ENCODE assay signal across 8 cellular contexts in the genomic region with DNA sequence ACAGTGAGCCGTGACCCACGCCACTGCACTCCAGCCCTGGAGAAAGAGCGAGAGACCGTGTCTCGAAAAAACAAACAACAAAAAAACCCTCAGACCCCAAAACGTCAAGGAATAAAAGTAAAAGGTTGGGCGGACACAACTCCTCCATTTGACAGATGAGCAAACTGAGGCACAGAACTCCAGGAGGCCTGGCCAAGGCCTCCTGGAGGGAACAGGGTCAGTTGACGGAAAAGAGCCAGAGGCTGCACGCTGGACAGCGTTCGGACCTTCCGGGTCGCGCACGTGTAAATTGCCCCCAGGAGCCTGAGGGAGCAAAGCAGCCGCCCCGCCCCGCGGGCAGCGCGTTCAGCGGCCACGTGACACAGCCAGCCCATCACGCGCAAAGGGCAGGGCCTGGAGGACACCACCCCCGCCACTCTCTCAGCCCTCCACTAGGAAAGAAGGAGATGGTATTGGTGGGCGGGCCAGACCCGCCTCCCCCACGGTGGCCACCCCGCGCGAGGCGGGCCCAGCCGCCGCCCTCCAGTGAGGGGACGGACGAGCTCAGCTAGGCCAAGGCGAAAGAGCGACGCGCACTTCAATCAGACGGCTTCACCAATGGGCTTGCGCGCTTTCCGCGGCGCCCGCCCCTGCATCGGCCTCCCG.
DNase-seq lines count a peak whose midpoint lies in the region; ATAC-seq, FAIRE-seq and TF ChIP-seq lines count a peak whose summit lies in the region.

No MANE protein-coding gene starts in this region.

- H3K36me3 ChIP-seq in Caco-2 (ENCODE audit: control insufficient read depth, insufficient read depth, low read length) (no peaks in the 10 kb centered on the region), OCI-LY1 (ENCODE audit: insufficient read depth, low read length) (peaks cover 17% of the 10 kb centered on the region; the same call in 1 of the 2 replicates), endothelial cell of umbilical vein (ENCODE audit: control insufficient read depth in 2 of 2, extremely low read depth in 1 of 2, insufficient read depth in 2 of 2, low read length in 2 of 2) (no peaks in the 10 kb centered on the region)

- H3K27ac Mint-ChIP-seq in Caco-2 (ENCODE audit: unreplicated experiment): peak overlapping the region; percentile 85

- H3K4me3 ChIP-seq in Caco-2 (ENCODE audit: low read depth, low read length) (peak overlapping the region; percentile 26), OCI-LY1 (ENCODE audit: low read depth, low read length, poor library complexity, severe bottlenecking) (peak overlapping the region; percentile 68), endothelial cell of umbilical vein (replicated peaks in 1 of 3; ENCODE audit: insufficient read depth in 1 of 3, low read depth in 1 of 3, low read length in 3 of 3) (peak overlapping the region in 2 of 3 experiments; percentile 3 to 83)

- H3K79me2 ChIP-seq in OCI-LY1 (ENCODE audit: insufficient read depth, low read length): peaks cover 39% of the 10 kb centered on the region
- H3K79me2 ChIP-seq in endothelial cell of umbilical vein (ENCODE audit: control insufficient read depth, insufficient read depth, low read length): peaks cover 39% of the 10 kb centered on the region

- intact Hi-C loops in Caco-2 (cut with micrococcal nuclease; ENCODE audit: unreplicated experiment) (loop anchor here (2.0 kb wide), 2 partner anchors 93 to 101 kb away; a partner anchor contains a TSS), endothelial cell of umbilical vein (cut with micrococcal nuclease) (loop anchor here (1.0 to 10.0 kb wide), 9 partner anchors 8 to 1071 kb away; a partner anchor contains a TSS)

- CTCF ChIA-PET in Caco-2 (lab: Charles Lee) (no interaction called here), endothelial cell of umbilical vein (lab: Charles Lee) (interaction anchor here (0.7 to 1.9 kb wide), 4 partner anchors 8 to 152 kb away, joined by 3 to 11 read pairs (median 6); no protein-coding TSS in a partner anchor)

- H3K27ac ChIP-seq in OCI-LY1 (ENCODE audit: low read depth, low read length, poor library complexity, severe bottlenecking) (no peak overlapping the region), endothelial cell of umbilical vein (ENCODE audit: insufficient read depth, low read depth, low read length) (peak overlapping the region; percentile 100)

- peaks cover 6% of the 10 kb centered on the region; the same call in 1 of the 2 replicates for H3K4me1 ChIP-seq in Caco-2
- H3K4me1 ChIP-seq in OCI-LY1 (ENCODE audit: insufficient read depth, low read length, severe bottlenecking): peaks cover 40% of the 10 kb centered on the region
- peaks cover 29% of the 10 kb centered on the region for H3K4me1 ChIP-seq in endothelial cell of umbilical vein (ENCODE audit: control insufficient read depth, extremely low read depth, insufficient read depth, low read length)

- H3K9me3 Mint-ChIP-seq in Caco-2 (ENCODE audit: unreplicated experiment): no peaks in the 10 kb centered on the region

- no TSS peak for BruUV-seq in Caco-2 (replicated peaks; lab: Mats Ljungman, UMichigan)
- BruUV-seq in endothelial cell of umbilical vein (replicated peaks; lab: Mats Ljungman, UMichigan): no TSS peak

- no peaks in the 10 kb centered on the region for H3K9me2 ChIP-seq in OCI-LY1 (ENCODE audit: low read depth, low read length)

- peak; percentile 90 for ATAC-seq in GM21526 (IDR thresholded peaks at IDR 0.05; ENCODE audit: low FRiP score, unreplicated experiment)

- H3K9me1 ChIP-seq in endothelial cell of umbilical vein (replicated peaks; ENCODE audit: control insufficient read depth, extremely low read depth, insufficient read depth, low read length): no peaks in the 10 kb centered on the region

- POLR2A ChIA-PET in Caco-2 (lab: Charles Lee) (interaction anchor here (0.6 to 1.0 kb wide), 8 partner anchors 8 to 338 kb away, joined by 3 to 6 read pairs (median 4); no protein-coding TSS in a partner anchor), endothelial cell of umbilical vein (lab: Charles Lee) (interaction anchor here (0.7 to 1.7 kb wide), 5 partner anchors 9 to 48 kb away, joined by 3 to 10 read pairs (median 6); no protein-coding TSS in a partner anchor)

- H4K20me1 ChIP-seq in OCI-LY1 (ENCODE audit: insufficient read depth, low read length): peaks cover 5% of the 10 kb centered on the region; the same call in 1 of the 2 replicates
- peaks cover 21% of the 10 kb centered on the region for H4K20me1 ChIP-seq in endothelial cell of umbilical vein (replicated peaks; ENCODE audit: control insufficient read depth, extremely low read depth, insufficient read depth, low read length)

- H3K27me3 ChIP-seq in Caco-2 (replicated peaks; ENCODE audit: control insufficient read depth, insufficient read depth, low read length): no peaks in the 10 kb centered on the region
- no peaks in the 10 kb centered on the region for H3K27me3 ChIP-seq in OCI-LY1 (ENCODE audit: insufficient read depth, low read length)
- H3K27me3 ChIP-seq in endothelial cell of umbilical vein (ENCODE audit: control insufficient read depth in 2 of 2, insufficient read depth in 2 of 2, low read length in 2 of 2): no peaks in the 10 kb centered on the region

- H3K4me2 ChIP-seq in OCI-LY1 (ENCODE audit: low read length) (peak overlapping the region; percentile 67), endothelial cell of umbilical vein (ENCODE audit: insufficient read depth, low read length) (peak overlapping the region; percentile 48)

- dilution Hi-C loops in endothelial cell of umbilical vein (cut with MboI; ENCODE audit: extremely low pct_ligation_motif_present, low sequenced_read_pairs): no loop called here

- H3K36me3 Mint-ChIP-seq in Caco-2 (ENCODE audit: insufficient read depth, unreplicated experiment): peaks cover 23% of the 10 kb centered on the region

- peak; percentile 88 for FAIRE-seq in endothelial cell of umbilical vein (lab: Jason Lieb, UNC)

- TF ChIP-seq CTCF in Caco-2 (IDR thresholded peaks at IDR 0.05; ENCODE audit: insufficient read depth in 1 of 2, low read depth in 1 of 2, low read length in 1 of 2, severe bottlenecking in 1 of 2, unreplicated experiment in 1 of 2): no peak
- TF ChIP-seq CTCF in OCI-LY1 (IDR thresholded peaks at IDR 0.05; ENCODE audit: low read length): no peak
- no peak for TF ChIP-seq CTCF in endothelial cell of umbilical vein (IDR thresholded peaks at IDR 0.05; ENCODE audit: extremely low read depth in 1 of 2, insufficient read depth in 1 of 2, low read depth in 1 of 2, low read length in 2 of 2)

- H3K4me3 Mint-ChIP-seq in Caco-2 (ENCODE audit: unreplicated experiment): peak overlapping the region; percentile 84

- TF ChIP-seq POLR2A in endothelial cell of umbilical vein (IDR thresholded peaks at IDR 0.05; ENCODE audit: low read depth, low read length): no peak

- H3K4me1 Mint-ChIP-seq in Caco-2 (ENCODE audit: low read depth, unreplicated experiment): peaks cover 7% of the 10 kb centered on the region

- DNase-seq in Caco-2 (peak; percentile 94 to 97), HuH-7 (ENCODE audit: low spot score) (peak; percentile 93), activated T-cell treated with anti-CD3 and anti-CD28 coated beads for 1 hour (ENCODE audit: low read depth) (peak; percentile 90), endothelial cell of umbilical vein (ENCODE audit: low read depth, low spot score) (peak; percentile 99), midbrain (lab: John Stamatoyannopoulos, UW) (peak; percentile 99)
- peak; percentile 97 for DNase-seq in stimulated activated CD8-positive, alpha-beta memory T cell treated with anti-CD3 and anti-CD28 coated beads, Interleukin-15, amount 100 ng/mL, for 48 hours (ENCODE audit: low read depth in 2 of 2)

- no peaks in the 10 kb centered on the region for H3K27me3 Mint-ChIP-seq in Caco-2 (ENCODE audit: insufficient read depth, unreplicated experiment)

- H3F3A ChIP-seq in OCI-LY1 (ENCODE audit: insufficient read depth, low read length): no peaks in the 10 kb centered on the region

- H3K9me3 ChIP-seq in Caco-2 (no peaks in the 10 kb centered on the region), OCI-LY1 (ENCODE audit: low read length) (no peaks in the 10 kb centered on the region), endothelial cell of umbilical vein (replicated peaks; ENCODE audit: control insufficient read depth, insufficient read depth, low read length) (no peaks in the 10 kb centered on the region)

- H3K9ac ChIP-seq in OCI-LY1 (ENCODE audit: low read length) (peak overlapping the region; percentile 68), endothelial cell of umbilical vein (replicated peaks; ENCODE audit: extremely low read depth, insufficient read depth, low read length) (peak overlapping the region; percentile 100)

- H2AFZ ChIP-seq in OCI-LY1 (ENCODE audit: low read length) (no peak overlapping the region), endothelial cell of umbilical vein (ENCODE audit: low read depth, low read length) (peak overlapping the region; percentile 56)

TF ChIP-seq in endothelial cell of umbilical vein, 7 proteins besides CTCF, POLR2A, EP300 and RAD21:
- TF ChIP-seq JUN (IDR thresholded peaks at IDR 0.05; ENCODE audit: borderline replicate concordance, insufficient read depth, insufficient read length, low read depth) (no peak), POLR2AphosphoS5 (IDR thresholded peaks at IDR 0.05; ENCODE audit: insufficient read depth, low read depth, low read length) (peak; percentile 66)
- TF ChIP-seq, protein P1, sequence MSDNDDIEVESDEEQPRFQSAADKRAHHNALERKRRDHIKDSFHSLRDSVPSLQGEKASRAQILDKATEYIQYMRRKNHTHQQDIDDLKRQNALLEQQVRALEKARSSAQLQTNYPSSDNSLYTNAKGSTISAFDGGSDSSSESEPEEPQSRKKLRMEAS (IDR thresholded peaks at IDR 0.05; ENCODE audit: insufficient read depth, insufficient read length): peak; percentile 97
